In genomic region chr10:103829838-103830465, GRCh38 we compare ENCODE assay signal across 1 cellular context.
TF ChIP-seq lines count a peak whose summit lies in the region.

No MANE protein-coding gene starts in this region.

TF ChIP-seq in HEK293, 187 proteins besides CTCF, POLR2A, EP300 and RAD21 (continued from another document):
- TF ChIP-seq PRDM10 (tag by site-specific recombination; IDR thresholded peaks at IDR 0.05) (no peak), ZNF558 (tag by site-specific recombination; IDR thresholded peaks at IDR 0.05) (no peak), RBAK (tag by site-specific recombination; IDR thresholded peaks at IDR 0.05) (no peak), GLI4 (tag by site-specific recombination; IDR thresholded peaks at IDR 0.05) (no peak), ZNF600 (tag by site-specific recombination; IDR thresholded peaks at IDR 0.05) (no peak), YY1 (tag by site-specific recombination; IDR thresholded peaks at IDR 0.05) (no peak), ZNF138 (tag by site-specific recombination; IDR thresholded peaks at IDR 0.05; ENCODE audit: borderline replicate concordance) (no peak), ZSCAN30 (tag by site-specific recombination; IDR thresholded peaks at IDR 0.05) (no peak)
- TF ChIP-seq, protein P1, sequence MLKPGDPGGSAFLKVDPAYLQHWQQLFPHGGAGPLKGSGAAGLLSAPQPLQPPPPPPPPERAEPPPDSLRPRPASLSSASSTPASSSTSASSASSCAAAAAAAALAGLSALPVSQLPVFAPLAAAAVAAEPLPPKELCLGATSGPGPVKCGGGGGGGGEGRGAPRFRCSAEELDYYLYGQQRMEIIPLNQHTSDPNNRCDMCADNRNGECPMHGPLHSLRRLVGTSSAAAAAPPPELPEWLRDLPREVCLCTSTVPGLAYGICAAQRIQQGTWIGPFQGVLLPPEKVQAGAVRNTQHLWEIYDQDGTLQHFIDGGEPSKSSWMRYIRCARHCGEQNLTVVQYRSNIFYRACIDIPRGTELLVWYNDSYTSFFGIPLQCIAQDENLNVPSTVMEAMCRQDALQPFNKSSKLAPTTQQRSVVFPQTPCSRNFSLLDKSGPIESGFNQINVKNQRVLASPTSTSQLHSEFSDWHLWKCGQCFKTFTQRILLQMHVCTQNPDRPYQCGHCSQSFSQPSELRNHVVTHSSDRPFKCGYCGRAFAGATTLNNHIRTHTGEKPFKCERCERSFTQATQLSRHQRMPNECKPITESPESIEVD (tag by site-specific recombination; IDR thresholded peaks at IDR 0.05) = peak; percentile 35
